Comparison of ENCODE assay signal across 1 cellular context in genomic region chr20:62405981-62406513, GRCh38.
TF ChIP-seq lines count a peak whose summit lies in the region.

No MANE protein-coding gene starts in this region.

TF ChIP-seq in HEK293, 187 proteins besides CTCF, POLR2A, EP300 and RAD21 (continued from another document):
- no peak for TF ChIP-seq ZNF148 (tag by site-specific recombination; IDR thresholded peaks at IDR 0.05; ENCODE audit: borderline replicate concordance)
